17 cellular contexts compared by ENCODE assay signal in genomic region chr10:132466520-132467463, GRCh38.
DNase-seq lines count a peak whose midpoint lies in the region; ATAC-seq, FAIRE-seq and TF ChIP-seq lines count a peak whose summit lies in the region.
"Had no signal": no experiment of that assay in that cellular context is flagged by ENCODE, and none has a peak within 500 bp of the region (broad histone marks: within the 10 kb centered on the region; RNA-seq: fewer than 3 reads in every experiment).

No MANE protein-coding gene starts in this region.

- H3K79me2 ChIP-seq in hepatocyte = no peaks in the 10 kb centered on the region

- DNase-seq in body of pancreas (peak in 1 of 4 donors; percentile 11), right atrium auricular region (ENCODE audit: low spot score) (no peak), spleen (peak; percentile 66), GM19239 (ENCODE audit: insufficient read length, low spot score) (no peak), NCI-H2171 (lab: John Stamatoyannopoulos, UW) (no peak), hepatocyte (ENCODE audit: low spot score) (no peak)
- DNase-seq in effector memory CD4-positive, alpha-beta T cell = no peak
- DNase-seq: activated CD4-positive, alpha-beta T cell treated with anti-CD3 and anti-CD28 coated beads for 48 hours; DND-41; effector CD4-positive, alpha-beta T cell; HCEC 1CT; NCI-H1105 treated with DMSO at 0.1 percent for 48 hours; NCI-H748 treated with DMSO at 0.1 percent for 48 hours had no signal

- TF ChIP-seq CTCF in body of pancreas (IDR thresholded peaks at IDR 0.05) (no peak), right atrium auricular region (IDR thresholded peaks at IDR 0.05) (no peak), spleen (IDR thresholded peaks at IDR 0.05 in 8 of 11, conservative IDR thresholded peaks at IDR 0.05 in 3 of 11) (no peak), hepatocyte (IDR thresholded peaks at IDR 0.05; ENCODE audit: poor library complexity) (no peak)

- H3K36me3 ChIP-seq in BLaER1 treated with 17β-estradiol and CSF1 and Interleukin-3, amounts not matched to agents 10 nM and 100 nM = no peaks in the 10 kb centered on the region
- H3K36me3 ChIP-seq in body of pancreas (replicated peaks in 1 of 2; ENCODE audit: insufficient read depth in 1 of 2, low read depth in 2 of 2) = no peaks in the 10 kb centered on the region
- H3K36me3 ChIP-seq in right atrium auricular region = no peaks in the 10 kb centered on the region
- H3K36me3 ChIP-seq in spleen = no peaks in the 10 kb centered on the region
- H3K36me3 ChIP-seq in effector memory CD4-positive, alpha-beta T cell (ENCODE audit: control insufficient read depth, insufficient read depth, low read length) = no peaks in the 10 kb centered on the region
- no peaks in the 10 kb centered on the region for H3K36me3 ChIP-seq in hepatocyte (replicated peaks; ENCODE audit: insufficient read depth, low read depth)
- H3K36me3 ChIP-seq: pancreas had no signal

- peak overlapping the region in 1 of 11 experiments; percentile 13; a peak in 1 of 22 replicates for H3K9ac ChIP-seq in BLaER1 treated with 17β-estradiol and CSF1 and Interleukin-3, amounts not matched to agents 10 nM and 100 nM

- H3K4me1 ChIP-seq in BLaER1 treated with 17β-estradiol and CSF1 and Interleukin-3, amounts not matched to agents 10 nM and 100 nM = peaks cover 2 to 75% (median 53%) of the 10 kb centered on the region in 10 experiments
- peaks cover 38% of the 10 kb centered on the region for H3K4me1 ChIP-seq in body of pancreas
- H3K4me1 ChIP-seq in right atrium auricular region = peaks cover 0 to 74% of the 10 kb centered on the region in 2 donors
- H3K4me1 ChIP-seq in spleen = peaks cover 0 to 23% (median 5%) of the 10 kb centered on the region in 6 donors
- H3K4me1 ChIP-seq in effector memory CD4-positive, alpha-beta T cell (ENCODE audit: control insufficient read depth, insufficient read depth, low read length, poor library complexity, severe bottlenecking) = no peaks in the 10 kb centered on the region
- H3K4me1 ChIP-seq in hepatocyte (ENCODE audit: insufficient read depth) = peaks cover 20% of the 10 kb centered on the region

- H3K9me3 ChIP-seq in BLaER1 treated with 17β-estradiol and CSF1 and Interleukin-3, amounts not matched to agents 10 nM and 100 nM (replicated peaks in 1 of 11) = peaks cover 2 to 10% (median 6%) of the 10 kb centered on the region in 11 experiments; a peak in 20 of 22 replicates
- H3K9me3 ChIP-seq in body of pancreas (no peaks in the 10 kb centered on the region), right atrium auricular region (peaks cover 0 to 5% of the 10 kb centered on the region in 2 donors), spleen (peaks cover 0 to 8% (median 5%) of the 10 kb centered on the region in 8 donors), hepatocyte (ENCODE audit: low read depth) (no peaks in the 10 kb centered on the region)
- H3K9me3 ChIP-seq in effector memory CD4-positive, alpha-beta T cell (ENCODE audit: control insufficient read depth, low read length) = no peaks in the 10 kb centered on the region
- H3K9me3 ChIP-seq: pancreas had no signal

- no peak overlapping the region for H3K4me3 ChIP-seq in BLaER1 treated with 17β-estradiol and CSF1 and Interleukin-3, amounts not matched to agents 10 nM and 100 nM
- H3K4me3 ChIP-seq in body of pancreas = no peak overlapping the region
- H3K4me3 ChIP-seq in right atrium auricular region = no peak overlapping the region
- H3K4me3 ChIP-seq in spleen = no peak overlapping the region
- no peak overlapping the region for H3K4me3 ChIP-seq in effector memory CD4-positive, alpha-beta T cell (ENCODE audit: insufficient read depth, low read depth, low read length, poor library complexity, severe bottlenecking)
- no peak overlapping the region for H3K4me3 ChIP-seq in hepatocyte
- H3K4me3 ChIP-seq: pancreas had no signal

- peak overlapping the region in 8 of 11 experiments; percentile 19 to 61 (median 50); a peak in 9 of 22 replicates for H3K4me2 ChIP-seq in BLaER1 treated with 17β-estradiol and CSF1 and Interleukin-3, amounts not matched to agents 10 nM and 100 nM
- no peak overlapping the region for H3K4me2 ChIP-seq in hepatocyte

- H2AFZ ChIP-seq in hepatocyte = no peak overlapping the region

- intact Hi-C loops in body of pancreas (cut with DNase I) = loop anchor here (10.0 kb wide), 2 partner anchors 162 to 242 kb away; partner anchors contain the start of gene STK32C
- intact Hi-C loops in spleen (cut with DNase I; ENCODE audit: low total_unique reads) = no loop called here

- WGBS in body of pancreas, 2 donors = 88 to 92% methylated on average over 19 to 29 of the region's 29 CpGs
- 82 to 91% (median 89%) methylated on average over 18 to 29 of the region's 29 CpGs for WGBS in spleen, 5 donors
- WGBS in hepatocyte (ENCODE audit: low lambda C conversion rate, missing lambda C conversion rate) = 93% methylated on average over 29 of the region's 29 CpGs

- no peak overlapping the region for H3K27ac ChIP-seq in BLaER1 treated with 17β-estradiol and CSF1 and Interleukin-3, amounts not matched to agents 10 nM and 100 nM
- H3K27ac ChIP-seq in body of pancreas (peak overlapping the region; percentile 16 to 58 (median 39)), right atrium auricular region (peak overlapping the region; percentile 90 to 96), spleen (peak overlapping the region in 3 of 8 donors; percentile 8 to 68 (median 64)), hepatocyte (no peak overlapping the region)
- no peak overlapping the region for H3K27ac ChIP-seq in effector memory CD4-positive, alpha-beta T cell (ENCODE audit: insufficient read depth, low read length, poor library complexity, severe bottlenecking)

- H3K27me3 ChIP-seq in BLaER1 treated with 17β-estradiol and CSF1 and Interleukin-3, amounts not matched to agents 10 nM and 100 nM = peaks cover 0 to 43% (median 4%) of the 10 kb centered on the region in 11 experiments; a peak in 7 of 22 replicates
- H3K27me3 ChIP-seq in body of pancreas (no peaks in the 10 kb centered on the region), right atrium auricular region (no peaks in the 10 kb centered on the region), spleen (replicated peaks in 1 of 7) (peaks cover 0 to 15% (median 0%) of the 10 kb centered on the region in 7 donors), hepatocyte (no peaks in the 10 kb centered on the region)
- H3K27me3 ChIP-seq in effector memory CD4-positive, alpha-beta T cell (replicated peaks; ENCODE audit: control insufficient read depth, insufficient read depth, low read length, poor library complexity, severe bottlenecking) = no peaks in the 10 kb centered on the region
- H3K27me3 ChIP-seq: pancreas had no signal

- no peaks in the 10 kb centered on the region for H3K9me2 ChIP-seq in hepatocyte (replicated peaks; ENCODE audit: insufficient read depth)

- TF ChIP-seq POLR2A in body of pancreas (IDR thresholded peaks at IDR 0.05) (no peak), spleen (IDR thresholded peaks at IDR 0.05) (no peak)

- peaks cover 0 to 42% (median 0%) of the 10 kb centered on the region in 11 experiments; a peak in 7 of 22 replicates for H4K20me1 ChIP-seq in BLaER1 treated with 17β-estradiol and CSF1 and Interleukin-3, amounts not matched to agents 10 nM and 100 nM
- H4K20me1 ChIP-seq in hepatocyte (ENCODE audit: insufficient read depth, poor library complexity, severe bottlenecking) = no peaks in the 10 kb centered on the region

- FAIRE-seq in GM19239 (lab: Jason Lieb, UNC) = no peak
- FAIRE-seq: keratinocyte, pancreas had no signal

- no peak for ATAC-seq in body of pancreas
- ATAC-seq: Panc1 had no signal

Comparison
In these comparisons a context has a peak if more than half of its experiments do, and no peak if none do; other contexts are left out.
1. H3K27ac ChIP-seq: peak in body of pancreas (4 of 4) and right atrium auricular region (2 of 2); none in BLaER1 treated with 17β-estradiol and CSF1 and Interleukin-3, amounts not matched to agents 10 nM and 100 nM (0 of 11), effector memory CD4-positive, alpha-beta T cell (single experiment) and hepatocyte (single experiment).